Comparison of ENCODE assay signal across 1 cellular context in genomic region chr16:8798535-8799157, GRCh38.
TF ChIP-seq lines count a peak whose summit lies in the region.

No MANE protein-coding gene starts in this region.

TF ChIP-seq in endothelial cell of umbilical vein, 7 proteins besides CTCF, POLR2A, EP300 and RAD21 (continued from another document):
- no peak for TF ChIP-seq POLR2AphosphoS5 (IDR thresholded peaks at IDR 0.05; ENCODE audit: insufficient read depth, low read depth, low read length)
